ENCODE assay signal across 8 cellular contexts in the genomic region with DNA sequence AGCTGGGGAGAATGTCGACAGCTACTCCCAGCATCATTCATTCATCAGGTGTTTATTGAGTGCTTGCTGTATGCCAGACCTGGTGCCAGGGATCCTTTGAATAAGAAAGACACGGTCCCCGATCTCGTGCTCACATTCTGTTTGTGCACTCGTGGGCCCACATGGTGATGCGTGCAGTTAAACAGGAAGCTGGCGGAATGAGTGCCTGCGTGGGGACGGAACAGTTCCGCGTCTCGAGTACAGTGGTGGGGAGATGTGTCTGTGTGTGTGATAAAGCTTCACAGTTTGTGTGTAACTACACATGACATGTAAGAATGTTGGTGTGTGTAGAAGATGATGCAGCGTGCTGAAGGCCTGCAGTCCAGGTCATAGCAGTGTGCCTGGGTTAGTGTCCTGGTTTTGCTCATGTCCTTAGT. TPM values are rescaled to one million over a fixed set of nuclear protein-coding genes. Genes with fewer than 3 reads are reported as not detected.
DNase-seq lines count a peak whose midpoint lies in the region; ATAC-seq, FAIRE-seq and TF ChIP-seq lines count a peak whose summit lies in the region.

No MANE protein-coding gene starts in this region.

- H3K36me3 ChIP-seq in OCI-LY1 (ENCODE audit: insufficient read depth, low read length) (peaks cover 95% of the 10 kb centered on the region), K562 (ENCODE audit: control insufficient read depth, insufficient read depth, low read length) (peaks cover 98% of the 10 kb centered on the region)

- H3K4me2 ChIP-seq in OCI-LY1 (ENCODE audit: low read length) (peak overlapping the region; percentile 95), K562 (ENCODE audit: insufficient read depth, low read length) (no peak overlapping the region)

- 83% methylated on average over 13 of the region's 13 CpGs for WGBS in K562 (ENCODE audit: insufficient coverage, low coverage, missing lambda C conversion rate)

- H2AFZ ChIP-seq in OCI-LY1 (ENCODE audit: low read length) (no peak overlapping the region), K562 (ENCODE audit: low read depth, low read length) (no peak overlapping the region)

- no peak for TF ChIP-seq EP300 in K562 (IDR thresholded peaks at IDR 0.05; ENCODE audit: low read length)

- peaks cover 4% of the 10 kb centered on the region for H3K9me1 ChIP-seq in K562 (ENCODE audit: control insufficient read depth, insufficient read depth, low read length)

- H3F3A ChIP-seq in OCI-LY1 (ENCODE audit: insufficient read depth, low read length) = peaks cover 12% of the 10 kb centered on the region; the same call in 1 of the 2 replicates

- no peaks in the 10 kb centered on the region for H3K9me3 ChIP-seq in OCI-LY1 (ENCODE audit: low read length)
- H3K9me3 ChIP-seq in K562 (replicated peaks; ENCODE audit: control insufficient read depth, insufficient read depth, low read depth, low read length) = no peaks in the 10 kb centered on the region

- H3K27ac ChIP-seq in OCI-LY1 (ENCODE audit: low read depth, low read length, poor library complexity, severe bottlenecking) = peak overlapping the region; percentile 97
- H3K27ac ChIP-seq in K562 (ENCODE audit: extremely low read depth, low read depth, low read length) = no peak overlapping the region

- TF ChIP-seq RAD21 in K562 (CRISPR knock-in tag; conservative IDR thresholded peaks at IDR 0.05 in 1 of 2, IDR thresholded peaks at IDR 0.05 in 1 of 2) = no peak

- peak overlapping the region; percentile 52 for H3K27ac Mint-ChIP-seq in osteocyte (ENCODE audit: unreplicated experiment)

- FAIRE-seq in K562 (lab: Jason Lieb, UNC) = no peak
- no peak for FAIRE-seq in RCC 7860 (lab: Jason Lieb, UNC)

- ATAC-seq in GM21447 (IDR thresholded peaks at IDR 0.05; ENCODE audit: unreplicated experiment) = peak; percentile 0
- no peak for ATAC-seq in K562

- H3K4me1 Mint-ChIP-seq in osteocyte (ENCODE audit: unreplicated experiment) = peaks cover 64% of the 10 kb centered on the region

- no peaks in the 10 kb centered on the region for H3K9me2 ChIP-seq in OCI-LY1 (ENCODE audit: low read depth, low read length)

- peaks cover 90% of the 10 kb centered on the region for H3K4me1 ChIP-seq in OCI-LY1 (ENCODE audit: insufficient read depth, low read length, severe bottlenecking)
- H3K4me1 ChIP-seq in K562 (replicated peaks in 1 of 2; ENCODE audit: control insufficient read depth in 2 of 2, insufficient read depth in 2 of 2, low read length in 2 of 2) = peaks cover 9 to 63% of the 10 kb centered on the region in 2 experiments; a peak in 4 of 5 replicates

- H3K27me3 ChIP-seq in OCI-LY1 (ENCODE audit: insufficient read depth, low read length) (no peaks in the 10 kb centered on the region), K562 (ENCODE audit: control insufficient read depth in 2 of 2, insufficient read depth in 2 of 2, low read length in 2 of 2) (no peaks in the 10 kb centered on the region)

- no peak overlapping the region for H3K4me3 Mint-ChIP-seq in osteocyte (ENCODE audit: unreplicated experiment)

- peak overlapping the region; percentile 84 for H3K9ac ChIP-seq in OCI-LY1 (ENCODE audit: low read length)
- 0 out of 4 replicates have a peak overlapping the region, but pooled peaks of 1 of the 2 experiments have one; percentile 68 for H3K9ac ChIP-seq in K562 (ENCODE audit: insufficient read depth in 1 of 2, low read depth in 2 of 2, low read length in 2 of 2)

- H3K27me3 Mint-ChIP-seq in osteocyte (ENCODE audit: unreplicated experiment) = no peaks in the 10 kb centered on the region

- TF ChIP-seq CTCF in OCI-LY1 (IDR thresholded peaks at IDR 0.05; ENCODE audit: low read length) = no peak
- TF ChIP-seq CTCF in K562 (IDR thresholded peaks at IDR 0.05 in 2 of 3, conservative IDR thresholded peaks at IDR 0.05 in 1 of 3; ENCODE audit: insufficient read depth in 2 of 3, low read depth in 1 of 3, low read length in 3 of 3) = no peak
- no peak for TF ChIP-seq CTCF in osteocyte (IDR thresholded peaks at IDR 0.05)

- CTCF ChIA-PET in K562 (lab: Yijun Ruan, JAX; ENCODE audit: low intra/inter-chr PET ratio) = no interaction called here

- 0 out of 2 replicates have a peak, but pooled peaks have one; percentile 20 for TF ChIP-seq POLR2A in K562 (conservative IDR thresholded peaks at IDR 0.05)

- H4K20me1 ChIP-seq in OCI-LY1 (ENCODE audit: insufficient read depth, low read length) (no peaks in the 10 kb centered on the region), K562 (replicated peaks; ENCODE audit: control insufficient read depth, insufficient read depth, low read length) (peaks cover 55% of the 10 kb centered on the region)

- no TSS peak for BruUV-seq in K562 (replicated peaks; lab: Mats Ljungman, UMichigan)

- in situ Hi-C loops in K562 (cut with MboI) = loop anchor here (25.0 kb wide), 1 partner anchor 815 kb away; no protein-coding TSS in a partner anchor

- POLR2A ChIA-PET in K562 (lab: Yijun Ruan, JAX) = interaction anchor here (1.5 to 2.1 kb wide), 4 partner anchors 8 to 73 kb away, joined by 4 to 8 read pairs (median 6); no protein-coding TSS in a partner anchor

- DNase-seq in K562 (ENCODE audit: extremely low read depth in 1 of 4, low spot score in 3 of 4) = no peak
- DNase-seq in osteocyte (ENCODE audit: extremely low spot score, unreplicated experiment) = no peak
- DNase-seq in RCC 7860 (ENCODE audit: low spot score) = no peak
- DNase-seq in 8988T = no peak
- DNase-seq in DMS79 treated with DMSO at 0.1 percent for 48 hours (lab: John Stamatoyannopoulos, UW) = no peak
- no peak for DNase-seq in DMS53 (lab: John Stamatoyannopoulos, UW)

- H3K79me2 ChIP-seq in OCI-LY1 (ENCODE audit: insufficient read depth, low read length) = peaks cover 29% of the 10 kb centered on the region
- peaks cover 94% of the 10 kb centered on the region for H3K79me2 ChIP-seq in K562 (ENCODE audit: control insufficient read depth, insufficient read depth, low read length)

- intact Hi-C loops in K562 (cut with micrococcal nuclease) = no loop called here

- H3K9me3 Mint-ChIP-seq in osteocyte (ENCODE audit: unreplicated experiment) = no peaks in the 10 kb centered on the region

- H3K4me3 ChIP-seq in OCI-LY1 (ENCODE audit: low read depth, low read length, poor library complexity, severe bottlenecking) (peak overlapping the region; percentile 74), K562 (no peak overlapping the region)

- peaks cover 19% of the 10 kb centered on the region for H3K36me3 Mint-ChIP-seq in osteocyte (ENCODE audit: unreplicated experiment)

TF ChIP-seq in K562, 482 proteins besides CTCF, POLR2A, EP300 and RAD21:
- TF ChIP-seq POLR2AphosphoS5 (IDR thresholded peaks at IDR 0.05; ENCODE audit: control insufficient read depth, insufficient read depth, low read depth, low read length) (peak; percentile 15; the same call in 1 of the 2 replicates), EZH2 (IDR thresholded peaks at IDR 0.05; ENCODE audit: borderline replicate concordance, low read depth, low read length) (no peak)

RNA-seq across cellular contexts. Expression of a gene that starts 6.5 kb away (rescaled TPM):
- 13.6 and 33.0 TPM in 2 replicates for total RNA-seq in K562 (2011; cell fraction: chromatin; rRNA removed; ENCODE audit: low replicate concordance)
- 29.3 and 29.4 TPM in 2 replicates for total RNA-seq in K562 (2011; cell fraction: nucleolus; rRNA removed)
- 21.9 and 24.7 TPM in 2 replicates for total RNA-seq in K562 (2011; cell fraction: nucleoplasm; rRNA removed)
- 63.6 and 74.0 TPM in 2 replicates for total RNA-seq in K562 (2014; rRNA removed)
- total RNA-seq in K562 (2014; rRNA removed; fragmentation: Illumina TruSeq; extraction: Trizol) = 10.9 and 12.3 TPM in 2 replicates
- 33.9 and 36.1 TPM in 2 replicates for total RNA-seq in K562 (2015; rRNA removed; fragmentation: Illumina TruSeq; extraction: Trizol)
- total RNA-seq in K562 (2021) = 82.4 and 83.4 TPM in 2 replicates
- polyA plus RNA-seq in K562 (2011; rRNA removed) = 31.9 and 33.2 TPM in 2 replicates
- 44.2 and 145 TPM in 2 replicates for polyA plus RNA-seq in K562 (2011; cell fraction: cytosol; rRNA removed)
- 29.1 and 66.0 TPM in 2 replicates for polyA plus RNA-seq in K562 (2011; cell fraction: nucleus; rRNA removed)
- 54.8 and 56.8 TPM in 2 replicates for polyA plus RNA-seq in K562 (2012)
- 22.5 and 55.0 TPM in 2 replicates for polyA plus RNA-seq in K562 (2014; fragmentation: Illumina TruSeq; extraction: Trizol)
- under 1 TPM; 0.28 to 0.39 TPM for polyA plus RNA-seq in K562 (2014; fragmentation: Nextera tagmentation; extraction: Ambion mirVana)
- 79.6 and 84.1 TPM in 2 replicates for polyA plus RNA-seq in K562 (2014; rRNA removed)
- 7.0 and 14.2 TPM in 2 replicates for polyA minus RNA-seq in K562 (2011; rRNA and poly(A)+ RNA removed)
- 35.7 and 38.9 TPM in 2 replicates for polyA minus RNA-seq in K562 (2011; cell fraction: cytosol; rRNA and poly(A)+ RNA removed)
- 8.0 and 10.9 TPM in 2 replicates for polyA minus RNA-seq in K562 (2011; cell fraction: nucleus; rRNA and poly(A)+ RNA removed)
- 17.8 and 18.8 TPM in 2 replicates for total RNA-seq in osteocyte

RNA-seq across cellular contexts. Expression of a gene that starts 46.6 kb away (rescaled TPM):
- total RNA-seq in K562 (2011; cell fraction: chromatin; rRNA removed; ENCODE audit: low replicate concordance) = 95.3 and 106 TPM in 2 replicates
- 55.4 and 62.8 TPM in 2 replicates for total RNA-seq in K562 (2011; cell fraction: nucleolus; rRNA removed)
- total RNA-seq in K562 (2011; cell fraction: nucleoplasm; rRNA removed) = 67.5 and 71.1 TPM in 2 replicates
- total RNA-seq in K562 (2014; rRNA removed) (40.8 and 60.8 TPM in 2 replicates), K562 (2014; rRNA removed; fragmentation: Illumina TruSeq; extraction: Trizol) (77.7 and 81.1 TPM in 2 replicates), K562 (2015; rRNA removed; fragmentation: Illumina TruSeq; extraction: Trizol) (82.6 and 84.9 TPM in 2 replicates), K562 (2021) (68.7 and 70.5 TPM in 2 replicates), osteocyte (24.3 and 24.7 TPM in 2 replicates)
- polyA plus RNA-seq in K562 (2011; rRNA removed) (49.8 and 52.2 TPM in 2 replicates), K562 (2014; fragmentation: Illumina TruSeq; extraction: Trizol) (100 and 104 TPM in 2 replicates), K562 (2014; fragmentation: Nextera tagmentation; extraction: Ambion mirVana) (100 to 1,000 TPM; 223 to 248 TPM), K562 (2014; rRNA removed) (33.7 and 62.4 TPM in 2 replicates)
- polyA plus RNA-seq in K562 (2011; cell fraction: cytosol; rRNA removed) = 54.7 and 109 TPM in 2 replicates
- 88.3 and 89.8 TPM in 2 replicates for polyA plus RNA-seq in K562 (2011; cell fraction: nucleus; rRNA removed)
- polyA plus RNA-seq in K562 (2012) = 45.2 and 61.8 TPM in 2 replicates
- 80.5 and 110 TPM in 2 replicates for polyA minus RNA-seq in K562 (2011; rRNA and poly(A)+ RNA removed)
- polyA minus RNA-seq in K562 (2011; cell fraction: cytosol; rRNA and poly(A)+ RNA removed) = 36.4 and 45.3 TPM in 2 replicates
- 55.3 and 89.0 TPM in 2 replicates for polyA minus RNA-seq in K562 (2011; cell fraction: nucleus; rRNA and poly(A)+ RNA removed)
